ENCODE assay signal across 1 cellular context in the genomic region with DNA sequence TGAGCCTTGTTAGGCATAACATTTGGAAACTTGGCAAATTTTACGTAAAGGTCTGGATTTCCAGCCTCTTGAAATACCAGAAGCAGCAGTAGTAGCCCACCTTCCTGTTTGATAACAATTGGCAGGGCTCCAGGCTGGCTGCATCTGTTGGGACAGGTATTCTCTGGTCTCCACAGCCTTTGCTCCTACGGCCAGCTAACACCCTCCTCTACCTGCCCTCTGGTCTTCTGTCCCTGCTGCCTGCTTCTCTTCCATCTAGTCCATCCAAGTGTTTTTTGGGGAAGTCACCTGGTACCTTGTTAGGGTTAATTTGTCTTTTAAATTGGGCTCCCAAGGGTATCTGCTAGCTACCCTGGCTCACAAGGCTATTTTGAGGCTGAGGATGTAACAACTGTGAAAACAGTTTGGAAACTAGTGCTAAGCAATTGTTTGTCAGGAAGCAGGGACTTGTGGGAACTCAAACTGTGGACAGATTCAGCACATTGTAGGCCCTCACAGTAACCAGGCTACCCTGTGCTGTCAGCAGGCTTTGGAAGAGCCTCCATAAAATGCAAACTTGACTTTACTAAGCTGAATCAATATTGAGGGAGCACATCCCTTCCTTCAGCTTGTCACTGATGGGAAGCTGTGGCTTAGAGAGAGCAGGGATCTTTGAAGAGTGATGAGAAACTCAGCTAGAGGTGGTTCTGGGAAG.
TF ChIP-seq lines count a peak whose summit lies in the region.

No MANE protein-coding gene starts in this region.

TF ChIP-seq in GM12878, 131 proteins besides CTCF, POLR2A, EP300 and RAD21:
- TF ChIP-seq PML (IDR thresholded peaks at IDR 0.05; ENCODE audit: low read length), result peak; percentile 8; the same call in 1 of the 2 replicates
- TF ChIP-seq ATF7 (IDR thresholded peaks at IDR 0.05; ENCODE audit: low read depth), result no peak
- no peak for TF ChIP-seq SPI1 (IDR thresholded peaks at IDR 0.05; ENCODE audit: borderline replicate concordance, insufficient read depth, low read depth, low read length)
- no peak for TF ChIP-seq NR2F1 (conservative IDR thresholded peaks at IDR 0.05)
- no peak for TF ChIP-seq ASH2L (IDR thresholded peaks at IDR 0.05; ENCODE audit: borderline replicate concordance, low read depth)
- no peak for TF ChIP-seq STAT1 (conservative IDR thresholded peaks at IDR 0.05)
- no peak for TF ChIP-seq SUZ12 (IDR thresholded peaks at IDR 0.05; ENCODE audit: unreplicated experiment)
- 0 out of 2 replicates have a peak, but pooled peaks have one; percentile 6 for TF ChIP-seq POLR2AphosphoS5 (IDR thresholded peaks at IDR 0.05; ENCODE audit: low read length)
